Comparison of ENCODE assay signal across 15 cellular contexts in the genomic region with DNA sequence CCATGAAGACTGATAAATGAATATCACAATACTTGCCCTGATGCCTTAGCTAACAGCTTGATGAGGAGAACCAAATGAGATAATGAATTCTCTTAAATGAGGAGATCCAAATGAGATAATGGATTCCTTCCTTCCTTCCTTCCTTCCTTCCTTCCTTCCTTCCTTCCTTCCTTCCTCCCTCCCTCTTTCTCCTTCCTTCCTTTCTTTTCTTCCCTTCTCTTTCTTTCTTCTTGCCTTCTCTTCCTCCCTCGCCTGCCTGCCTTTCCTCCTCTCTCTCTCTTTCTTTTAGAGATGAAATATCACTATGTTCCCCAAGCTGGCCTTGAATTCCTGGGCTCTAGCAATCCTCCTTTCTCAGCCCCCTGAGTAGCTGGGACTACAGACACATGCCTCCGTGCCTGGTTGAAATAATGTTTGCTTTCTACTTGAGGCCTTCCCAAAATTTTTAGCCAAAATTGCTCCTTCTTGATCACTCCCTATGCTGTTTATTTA. TPM values are rescaled to one million over a fixed set of nuclear protein-coding genes. Genes with fewer than 3 reads are reported as not detected.
DNase-seq lines count a peak whose midpoint lies in the region; ATAC-seq lines count a peak whose summit lies in the region.
"Had no signal": no experiment of that assay in that cellular context is flagged by ENCODE, and none has a peak within 500 bp of the region (broad histone marks: within the 10 kb centered on the region; RNA-seq: fewer than 3 reads in every experiment).

No MANE protein-coding gene starts in this region.

- in situ Hi-C loops in G401 (cut with HindIII; ENCODE audit: low sequenced_read_pairs), result no loop called here

- peak overlapping the region; percentile 46 for H3K9ac ChIP-seq in SK-N-MC (ENCODE audit: insufficient read length)

- peaks cover 17% of the 10 kb centered on the region for H3K4me1 Mint-ChIP-seq in stimulated activated memory B cell treated with anti-CD40 and anti-IgM and Interleukin-4, amounts not matched to agents 10 μg/mL and 1 μg/mL and 100 μg/mL, for 72 hours

- peak overlapping the region; percentile 86; the same call in 1 of the 2 replicates for H3K4me3 ChIP-seq in SK-N-MC

- no peaks in the 10 kb centered on the region for H3K36me3 Mint-ChIP-seq in stimulated activated memory B cell treated with anti-CD40 and anti-IgM and Interleukin-4, amounts not matched to agents 10 μg/mL and 1 μg/mL and 100 μg/mL, for 72 hours
- H3K36me3 Mint-ChIP-seq: CD4-positive, alpha-beta memory T cell had no signal

- ATAC-seq in stimulated activated memory B cell treated with anti-CD40 and anti-IgM and Interleukin-4, amounts not matched to agents 10 μg/mL and 1 μg/mL and 100 μg/mL, for 72 hours, result no peak

- H3K27ac ChIP-seq in SK-N-MC (peak overlapping the region; percentile 99), cingulate gyrus (ENCODE audit: low read depth, low read length) (peak overlapping the region; percentile 48)
- H3K27ac ChIP-seq: C4-2B had no signal

- no peaks in the 10 kb centered on the region for H3K9me3 ChIP-seq in SK-N-MC (ENCODE audit: low read depth, low read length)
- H3K9me3 ChIP-seq: BE2C had no signal

- peak; percentile 9 for DNase-seq in G401 (ENCODE audit: low spot score)
- peak; percentile 95 for DNase-seq in SK-N-MC (ENCODE audit: low read depth, low spot score)
- no peak for DNase-seq in NCI-H1105 (lab: John Stamatoyannopoulos, UW)
- DNase-seq in NCI-H524 (lab: John Stamatoyannopoulos, UW), result no peak
- no peak for DNase-seq in stimulated activated CD8-positive, alpha-beta memory T cell treated with anti-CD3 and anti-CD28 coated beads, Interleukin-4, amount 100 ng/mL, for 48 hours
- DNase-seq: BE2C; CD4-positive, alpha-beta memory T cell; DMS153; DMS79 treated with DMSO at 0.1 percent for 48 hours; EL; GDM1; HCEC 1CT had no signal

- no peaks in the 10 kb centered on the region for H3K36me3 ChIP-seq in SK-N-MC (ENCODE audit: insufficient read depth, low read length)
- H3K36me3 ChIP-seq: BE2C had no signal

- H3K27ac Mint-ChIP-seq in stimulated activated memory B cell treated with anti-CD40 and anti-IgM and Interleukin-4, amounts not matched to agents 10 μg/mL and 1 μg/mL and 100 μg/mL, for 72 hours, result peak overlapping the region; percentile 5

- H3K27me3 Mint-ChIP-seq in stimulated activated memory B cell treated with anti-CD40 and anti-IgM and Interleukin-4, amounts not matched to agents 10 μg/mL and 1 μg/mL and 100 μg/mL, for 72 hours, result no peaks in the 10 kb centered on the region
- H3K27me3 Mint-ChIP-seq: CD4-positive, alpha-beta memory T cell had no signal

- no peak overlapping the region for H3K4me3 Mint-ChIP-seq in stimulated activated memory B cell treated with anti-CD40 and anti-IgM and Interleukin-4, amounts not matched to agents 10 μg/mL and 1 μg/mL and 100 μg/mL, for 72 hours
- H3K4me3 Mint-ChIP-seq: CD4-positive, alpha-beta memory T cell had no signal

- no peaks in the 10 kb centered on the region for H3K9me3 Mint-ChIP-seq in stimulated activated memory B cell treated with anti-CD40 and anti-IgM and Interleukin-4, amounts not matched to agents 10 μg/mL and 1 μg/mL and 100 μg/mL, for 72 hours
- H3K9me3 Mint-ChIP-seq: CD4-positive, alpha-beta memory T cell had no signal

RNA-seq across cellular contexts. Expression of gene SLAIN1, which starts 4.0 kb away (rescaled TPM):
- total RNA-seq in G401 (2014; rRNA removed; shearing (Covaris generic)), result 0.24 TPM in 1 of 2 replicates, not detected in the other

Comparison
In these comparisons a context has a peak if more than half of its experiments do, and no peak if none do; other contexts are left out.
1. DNase-seq: peak in G401 (single experiment) and SK-N-MC (single experiment); none in NCI-H1105 (single experiment), NCI-H524 (0 of 2) and stimulated activated CD8-positive, alpha-beta memory T cell treated with anti-CD3 and anti-CD28 coated beads, Interleukin-4, amount 100 ng/mL, for 48 hours (single experiment).